30 cellular contexts compared by ENCODE assay signal in genomic region chrX:111490683-111491082, GRCh38. TPM values are rescaled to one million over a fixed set of nuclear protein-coding genes. Genes with fewer than 3 reads are reported as not detected.
DNase-seq lines count a peak whose midpoint lies in the region; ATAC-seq and TF ChIP-seq lines count a peak whose summit lies in the region.
"Had no signal": no experiment of that assay in that cellular context is flagged by ENCODE, and none has a peak within 500 bp of the region (broad histone marks: within the 10 kb centered on the region; RNA-seq: fewer than 3 reads in every experiment).

No MANE protein-coding gene starts in this region.

- peaks cover 10% of the 10 kb centered on the region for H3K9me3 Mint-ChIP-seq in nephron
- H3K9me3 Mint-ChIP-seq: activated CD4-positive, alpha-beta memory T cell treated with anti-CD3 and anti-CD28 coated beads, Interleukin-2, amount 10 ng/mL, durations not matched to agents 7 days and 5 days had no signal

- no peaks in the 10 kb centered on the region for H3K27me3 ChIP-seq in spleen (replicated peaks in 1 of 7)
- H3K27me3 ChIP-seq: cardiac muscle cell had no signal

- DNase-seq in NCI-H1694 treated with DMSO at 0.1 percent for 48 hours (lab: John Stamatoyannopoulos, UW) (peak; percentile 29), NCI-H1694 (lab: John Stamatoyannopoulos, UW) (no peak), NCI-H1436 treated with DMSO at 0.1 percent for 48 hours (lab: John Stamatoyannopoulos, UW) (peak; percentile 31), amniotic epithelial cell (ENCODE audit: low read depth) (peak; percentile 85), spleen (no peak)
- DNase-seq: activated CD4-positive, alpha-beta memory T cell treated with anti-CD3 and anti-CD28 coated beads, Interleukin-2, amount 10 ng/mL, durations not matched to agents 7 days and 5 days; activated CD4-positive, CD25-positive, alpha-beta regulatory T cell; activated naive CD4-positive, alpha-beta T cell; amniotic stem cell; COR-L47; cortex of kidney; H7; head of caudate nucleus; left lung; natural killer cell; NCI-H187; pancreas; right cardiac atrium; T-helper 9 cell had no signal

- peaks cover 27% of the 10 kb centered on the region for H3K4me1 Mint-ChIP-seq in nephron
- H3K4me1 Mint-ChIP-seq: activated CD4-positive, alpha-beta memory T cell treated with anti-CD3 and anti-CD28 coated beads, Interleukin-2, amount 10 ng/mL, durations not matched to agents 7 days and 5 days; natural killer cell had no signal

- no peak overlapping the region for H3K4me3 ChIP-seq in spleen
- H3K4me3 ChIP-seq: cardiac muscle cell, left lung, pancreas had no signal

- peaks cover 0 to 3% (median 0%) of the 10 kb centered on the region in 8 donors for H3K9me3 ChIP-seq in spleen
- H3K9me3 ChIP-seq: left lung, pancreas had no signal

- H3K36me3 Mint-ChIP-seq in nephron (ENCODE audit: low read depth) = no peaks in the 10 kb centered on the region
- H3K36me3 Mint-ChIP-seq: natural killer cell, type B pancreatic cell had no signal

- ATAC-seq in HG02840 (IDR thresholded peaks at IDR 0.05; ENCODE audit: low FRiP score, unreplicated experiment) (no peak), GM19397 (IDR thresholded peaks at IDR 0.05; ENCODE audit: unreplicated experiment) (no peak)
- ATAC-seq: HepG2, left lung, natural killer cell, pancreas, right cardiac atrium had no signal

- no peaks in the 10 kb centered on the region for H3K27me3 Mint-ChIP-seq in nephron (ENCODE audit: low read depth)
- H3K27me3 Mint-ChIP-seq: activated CD4-positive, alpha-beta memory T cell treated with anti-CD3 and anti-CD28 coated beads, Interleukin-2, amount 10 ng/mL, durations not matched to agents 7 days and 5 days; type B pancreatic cell had no signal

- no peak overlapping the region for H3K27ac ChIP-seq in spleen
- H3K27ac ChIP-seq: cardiac muscle cell, HL-60, left lung, pancreas had no signal

- intact Hi-C loops in spleen (cut with DNase I; ENCODE audit: low total_unique reads) = no loop called here

- no peak for TF ChIP-seq CTCF in nephron (IDR thresholded peaks at IDR 0.05; ENCODE audit: unreplicated experiment in 3 of 3)
- TF ChIP-seq CTCF in spleen (IDR thresholded peaks at IDR 0.05 in 8 of 11, conservative IDR thresholded peaks at IDR 0.05 in 3 of 11) = no peak

- H3K4me3 Mint-ChIP-seq in nephron = no peak overlapping the region
- H3K4me3 Mint-ChIP-seq: activated CD4-positive, alpha-beta memory T cell treated with anti-CD3 and anti-CD28 coated beads, Interleukin-2, amount 10 ng/mL, durations not matched to agents 7 days and 5 days; natural killer cell; type B pancreatic cell had no signal

- no peaks in the 10 kb centered on the region for H3K36me3 ChIP-seq in spleen
- H3K36me3 ChIP-seq: cardiac muscle cell, left lung, pancreas had no signal

- H3K27ac Mint-ChIP-seq in nephron = peak overlapping the region; percentile 11 to 71 (median 14)
- H3K27ac Mint-ChIP-seq: activated CD4-positive, alpha-beta memory T cell treated with anti-CD3 and anti-CD28 coated beads, Interleukin-2, amount 10 ng/mL, durations not matched to agents 7 days and 5 days; natural killer cell; type B pancreatic cell had no signal

- TF ChIP-seq POLR2A in spleen (IDR thresholded peaks at IDR 0.05) = no peak

- H3K4me1 ChIP-seq in spleen = no peaks in the 10 kb centered on the region
- H3K4me1 ChIP-seq: left lung, pancreas had no signal

RNA-seq across cellular contexts. Expression of gene SERTM2, which starts 20.8 kb away (rescaled TPM):
- total RNA-seq in spleen = 1 to 10 TPM in 4 of 7 donors, under 1 TPM in 3; 0.44 to 2.7 (median 1.0) TPM
- under 1 TPM; 0.24 to 0.45 (median 0.38) TPM for polyA plus RNA-seq in spleen
- total RNA-seq: A172; activated CD4-positive, alpha-beta memory T cell treated with anti-CD3 and anti-CD28 coated beads, Interleukin-2, amount 10 ng/mL, durations not matched to agents 7 days and 5 days; HepG2; natural killer cell; NCI-H460; right cardiac atrium had no signal
- polyA plus RNA-seq: BJ, fibroblast of lung, HepG2, right cardiac atrium had no signal

Comparison
In these comparisons a context has a peak if more than half of its experiments do, and no peak if none do; other contexts are left out.
1. DNase-seq: peak in NCI-H1694 treated with DMSO at 0.1 percent for 48 hours (single experiment), NCI-H1436 treated with DMSO at 0.1 percent for 48 hours (single experiment) and amniotic epithelial cell (single experiment); none in NCI-H1694 (single experiment) and spleen (single experiment).